Comparison of ENCODE assay signal across 3 cellular contexts in the genomic region with DNA sequence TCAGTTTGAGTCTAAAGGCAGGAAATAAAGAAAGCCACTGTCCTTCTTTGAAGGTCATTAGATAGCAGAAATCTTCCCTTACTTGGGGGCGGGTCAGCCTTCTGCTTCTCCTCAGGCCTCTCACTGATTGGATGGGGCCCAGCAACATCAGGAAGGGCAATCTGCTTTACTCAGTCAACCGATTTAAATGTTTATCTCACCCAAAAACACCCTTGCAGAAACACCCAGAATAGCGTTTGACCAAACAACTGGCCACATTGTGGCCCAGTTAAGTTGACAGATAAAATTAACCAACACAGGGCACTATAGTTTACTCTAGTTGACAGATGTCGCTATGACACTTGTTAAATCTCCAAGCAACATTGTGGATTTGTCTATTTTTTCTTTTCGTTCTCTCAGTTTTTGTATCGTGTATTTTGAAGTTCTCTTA. TPM values are rescaled to one million over a fixed set of nuclear protein-coding genes. Genes with fewer than 3 reads are reported as not detected.
"Had no signal": no experiment of that assay in that cellular context is flagged by ENCODE, and none has a peak within 500 bp of the region (broad histone marks: within the 10 kb centered on the region; RNA-seq: fewer than 3 reads in every experiment).

No MANE protein-coding gene starts in this region.

RNA-seq across cellular contexts. Expression of gene CTSV, which starts 45.6 kb away (rescaled TPM):
- total RNA-seq: naive thymus-derived CD8-positive, alpha-beta T cell; sciatic nerve; ureter had no signal
- polyA plus RNA-seq: naive thymus-derived CD8-positive, alpha-beta T cell had no signal
